10 cellular contexts compared by ENCODE assay signal in genomic region chr13:65292488-65292901, GRCh38.
A peak's percentile ranks its signal among the peaks of the same experiment; 100 is the strongest.
DNase-seq lines count a peak whose midpoint lies in the region; ATAC-seq, FAIRE-seq and TF ChIP-seq lines count a peak whose summit lies in the region.
"Had no signal": no experiment of that assay in that cellular context is flagged by ENCODE, and none has a peak within 500 bp of the region (broad histone marks: within the 10 kb centered on the region; RNA-seq: fewer than 3 reads in every experiment).

No MANE protein-coding gene starts in this region.

- H3K18ac ChIP-seq in mesenchymal stem cell (ENCODE audit: low read depth in 1 of 2, low read length in 2 of 2) = peak overlapping the region in 1 of 2 experiments; percentile 12

- no peak overlapping the region for H2AFZ ChIP-seq in mesenchymal stem cell (ENCODE audit: low read depth, low read length)

- CTCF ChIA-PET in BJ (lab: Yijun Ruan, JAX) = interaction anchor here (1.9 kb wide), 1 partner anchor 12 kb away, joined by 4 read pairs; no protein-coding TSS in a partner anchor

- POLR2A ChIA-PET in BJ (lab: Charles Lee) = no interaction called here

- H3K79me1 ChIP-seq in mesenchymal stem cell (replicated peaks; ENCODE audit: low read length, poor library complexity, severe bottlenecking) = no peaks in the 10 kb centered on the region

- TF ChIP-seq CTCF in BJ (IDR thresholded peaks at IDR 0.05; ENCODE audit: insufficient read depth, low read depth, low read length) (0 out of 2 replicates have a peak, but pooled peaks have one; percentile 10), bronchial epithelial cell (IDR thresholded peaks at IDR 0.05; ENCODE audit: insufficient read depth, low read length, severe bottlenecking) (no peak)

- no peak for ATAC-seq in GM21717 (IDR thresholded peaks at IDR 0.05; ENCODE audit: unreplicated experiment)

- H3K23ac ChIP-seq in mesenchymal stem cell (ENCODE audit: low read length in 2 of 2) = no peak overlapping the region

- 0% methylated on average over 1 of the region's 2 CpGs for WGBS in mesenchymal stem cell

- peak; percentile 18 for DNase-seq in BJ (ENCODE audit: low read depth)
- DNase-seq in LHCN-M2 (ENCODE audit: low read depth) = peak; percentile 6
- peak; percentile 9 for DNase-seq in bronchial epithelial cell (ENCODE audit: low read depth)
- peak; percentile 79 for DNase-seq in mesenchymal stem cell
- DNase-seq in SIG-M5 treated with dmso at 0.1 percent for 504 hours (lab: John Stamatoyannopoulos, UW; ENCODE audit: unreplicated experiment) = no peak
- no peak for DNase-seq in stimulated activated CD4-positive, alpha-beta T cell treated with anti-CD3 and anti-CD28 coated beads, Interleukin-15, amount 100 ng/mL, for 24 hours
- no peak for DNase-seq in activated CD8-positive, alpha-beta memory T cell treated with anti-CD3 and anti-CD28 coated beads, Interleukin-2, amount 50 U/mL, for 4 hours
- DNase-seq: stimulated activated CD4-positive, alpha-beta T cell treated with anti-CD3 and anti-CD28 coated beads, Interleukin-4, amount 100 ng/mL, for 24 hours had no signal

- H4K91ac ChIP-seq in mesenchymal stem cell (ENCODE audit: low read length) = no peak overlapping the region

- no peak overlapping the region for H2BK5ac ChIP-seq in mesenchymal stem cell (ENCODE audit: low read depth, low read length, poor library complexity, severe bottlenecking)

- H2BK15ac ChIP-seq in mesenchymal stem cell (ENCODE audit: low read depth, poor library complexity, severe bottlenecking) = no peak overlapping the region

- H3K4me3 ChIP-seq in BJ (ENCODE audit: low read depth, low read length) = no peak overlapping the region
- H3K4me3 ChIP-seq in bronchial epithelial cell (ENCODE audit: low read depth, low read length) = no peak overlapping the region
- H3K4me3 ChIP-seq in mesenchymal stem cell (ENCODE audit: insufficient read depth in 1 of 2, low read depth in 1 of 2, low read length in 2 of 2) = no peak overlapping the region

- H2AK5ac ChIP-seq in mesenchymal stem cell (ENCODE audit: low read length, severe bottlenecking) = no peak overlapping the region

- H3K14ac ChIP-seq in mesenchymal stem cell (ENCODE audit: low read length in 2 of 2) = no peak overlapping the region

- H4K8ac ChIP-seq in mesenchymal stem cell (ENCODE audit: low read length) = no peak overlapping the region

- no peak overlapping the region for H2BK12ac ChIP-seq in mesenchymal stem cell (ENCODE audit: low read length in 2 of 2)

- H2BK120ac ChIP-seq in mesenchymal stem cell (ENCODE audit: low read depth, low read length) = no peak overlapping the region

- H3K4me2 ChIP-seq in mesenchymal stem cell (ENCODE audit: low read length, poor library complexity, severe bottlenecking) = no peak overlapping the region

- no peaks in the 10 kb centered on the region for H3K9me3 ChIP-seq in mesenchymal stem cell (ENCODE audit: control insufficient read depth, low read length)
- H3K9me3 ChIP-seq: neutrophil had no signal

- no peak overlapping the region for H3K4ac ChIP-seq in mesenchymal stem cell (ENCODE audit: low read depth in 1 of 2, low read length in 2 of 2)

- no peak overlapping the region for H3K27ac ChIP-seq in mesenchymal stem cell (ENCODE audit: low read length, poor library complexity, severe bottlenecking)
- H3K27ac ChIP-seq: neutrophil had no signal

- H3K27me3 ChIP-seq in BJ (ENCODE audit: control insufficient read depth, insufficient read depth, low read length) (no peaks in the 10 kb centered on the region), bronchial epithelial cell (ENCODE audit: control insufficient read depth, insufficient read depth, low read length) (no peaks in the 10 kb centered on the region), mesenchymal stem cell (ENCODE audit: control insufficient read depth in 1 of 2, insufficient read depth in 1 of 2, low read length in 2 of 2) (no peaks in the 10 kb centered on the region)
- H3K27me3 ChIP-seq: neutrophil had no signal

- no peak overlapping the region for H3K9ac ChIP-seq in mesenchymal stem cell (ENCODE audit: low read length)

- H3K36me3 ChIP-seq in BJ (ENCODE audit: control insufficient read depth, insufficient read depth, low read length) (no peaks in the 10 kb centered on the region), bronchial epithelial cell (ENCODE audit: control insufficient read depth, insufficient read depth, low read length) (no peaks in the 10 kb centered on the region), mesenchymal stem cell (ENCODE audit: control insufficient read depth in 1 of 2, insufficient read depth in 2 of 2, low read depth in 1 of 2, low read length in 2 of 2) (no peaks in the 10 kb centered on the region)
- H3K36me3 ChIP-seq: neutrophil had no signal

- no peaks in the 10 kb centered on the region for H3K4me1 ChIP-seq in mesenchymal stem cell (ENCODE audit: control insufficient read depth, insufficient read depth, low read depth, low read length)

- no peak for FAIRE-seq in bronchial epithelial cell (lab: Jason Lieb, UNC)

Comparison
In these comparisons a context has a peak if more than half of its experiments do, and no peak if none do; other contexts are left out.
1. DNase-seq: peak in BJ (single experiment), LHCN-M2 (single experiment), bronchial epithelial cell (single experiment) and mesenchymal stem cell (single experiment); none in SIG-M5 treated with dmso at 0.1 percent for 504 hours (single experiment), stimulated activated CD4-positive, alpha-beta T cell treated with anti-CD3 and anti-CD28 coated beads, Interleukin-15, amount 100 ng/mL, for 24 hours (single experiment) and activated CD8-positive, alpha-beta memory T cell treated with anti-CD3 and anti-CD28 coated beads, Interleukin-2, amount 50 U/mL, for 4 hours (single experiment).